ENCODE assay signal across 8 cellular contexts in the genomic region with DNA sequence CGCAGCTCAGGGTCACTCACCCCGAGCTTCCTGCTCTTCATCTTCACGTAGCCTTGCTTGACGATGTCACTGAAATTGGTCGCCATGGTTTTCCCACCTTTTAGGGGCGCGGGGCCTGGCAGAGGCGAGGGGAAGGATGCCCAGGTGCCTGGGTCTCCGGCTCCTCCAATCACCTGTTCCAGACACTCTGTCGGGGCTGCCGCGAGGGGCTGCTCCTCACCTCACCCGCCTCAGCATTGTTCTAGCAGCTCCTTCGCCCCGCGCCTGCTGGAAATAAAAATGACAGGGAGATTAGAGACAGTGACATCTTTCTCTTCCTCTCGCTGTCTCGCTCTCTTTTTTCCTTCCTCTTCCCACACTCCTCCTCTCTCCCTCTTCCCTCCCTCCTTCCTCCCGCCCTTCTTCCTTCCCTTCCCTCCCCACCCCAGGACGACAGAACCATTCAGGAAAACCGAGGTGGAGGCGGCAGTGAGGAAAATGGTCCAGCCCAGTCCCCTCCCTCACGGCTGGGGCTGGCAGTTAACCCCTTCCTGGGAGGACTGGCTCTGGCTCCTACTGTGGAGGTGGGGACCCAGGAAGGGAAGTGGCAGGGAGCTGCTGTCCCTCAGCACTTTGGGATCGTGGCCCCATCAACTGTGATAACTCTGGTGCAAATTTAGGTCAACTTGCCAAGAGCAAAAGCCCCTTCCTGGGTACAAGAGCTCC. TPM values are rescaled to one million over a fixed set of nuclear protein-coding genes. Genes with fewer than 3 reads are reported as not detected.
DNase-seq lines count a peak whose midpoint lies in the region; ATAC-seq and TF ChIP-seq lines count a peak whose summit lies in the region.
"Had no signal": no experiment of that assay in that cellular context is flagged by ENCODE, and none has a peak within 500 bp of the region (broad histone marks: within the 10 kb centered on the region; RNA-seq: fewer than 3 reads in every experiment).

No MANE protein-coding gene starts in this region.

- peak; percentile 76 for ATAC-seq in left ventricle myocardium superior
- no peak for ATAC-seq in GM21717 (IDR thresholded peaks at IDR 0.05; ENCODE audit: unreplicated experiment)

- H3K4me3 ChIP-seq in HEK293 (ENCODE audit: low read depth, low read length) (no peak overlapping the region), WERI-Rb-1 (ENCODE audit: low read depth, low read length) (peak overlapping the region; percentile 27), lower leg skin (ENCODE audit: low read depth, poor library complexity, severe bottlenecking) (no peak overlapping the region)

- TF ChIP-seq CTCF in HEK293 (tag by site-specific recombination; IDR thresholded peaks at IDR 0.05) (no peak), WERI-Rb-1 (IDR thresholded peaks at IDR 0.05; ENCODE audit: low read depth, low read length) (no peak), lower leg skin (IDR thresholded peaks at IDR 0.05) (no peak)

- DNase-seq in WERI-Rb-1 = peak; percentile 81
- DNase-seq in left ventricle myocardium superior = peak; percentile 65
- peak; percentile 67 for DNase-seq in retina
- DNase-seq in lower leg skin (ENCODE audit: low spot score in 2 of 2) = no peak
- DNase-seq in NCI-H2029 (lab: John Stamatoyannopoulos, UW) = no peak

- CTCF ChIA-PET in HEK293 (lab: Yijun Ruan, JAX) = interaction anchor here (0.6 to 3.2 kb wide), 4 partner anchors 14 to 898 kb away, joined by 3 to 16 read pairs (median 4); no protein-coding TSS in a partner anchor

- intact Hi-C loops in left ventricle myocardium superior (cut with micrococcal nuclease) (no loop called here), lower leg skin (cut with DNase I; ENCODE audit: low total_unique reads) (no loop called here)

- no peaks in the 10 kb centered on the region for H3K27me3 ChIP-seq in WERI-Rb-1 (ENCODE audit: insufficient read depth, low read depth, severe bottlenecking)

- H3K27ac ChIP-seq in HEK293 (ENCODE audit: extremely low read depth, low read depth, low read length) (no peak overlapping the region), WERI-Rb-1 (peak overlapping the region; percentile 51)
- H3K27ac ChIP-seq: VCaP had no signal

- WGBS in lower leg skin, 2 donors = 35 to 38% methylated on average over 22 to 24 of the region's 24 CpGs

- POLR2A ChIA-PET in HEK293 (lab: Yijun Ruan, JAX) = interaction anchor here (1.3 kb wide), 1 partner anchor 17 kb away, joined by 3 read pairs; a partner anchor contains a TSS

- no peaks in the 10 kb centered on the region for H3K4me1 ChIP-seq in HEK293 (ENCODE audit: control insufficient read depth, insufficient read depth, low read length)

- TF ChIP-seq POLR2A in lower leg skin (IDR thresholded peaks at IDR 0.05) = no peak

- H3K9me3 ChIP-seq in HEK293 (ENCODE audit: control insufficient read depth, insufficient read depth, low read depth, low read length) (no peaks in the 10 kb centered on the region), WERI-Rb-1 (ENCODE audit: severe bottlenecking) (no peaks in the 10 kb centered on the region)

- H3K36me3 ChIP-seq in HEK293 (ENCODE audit: control insufficient read depth in 2 of 2, insufficient read depth in 1 of 2, low read length in 2 of 2) (peaks cover 0 to 6% of the 10 kb centered on the region in 2 experiments; a peak in 1 of 3 replicates), WERI-Rb-1 (peaks cover 1% of the 10 kb centered on the region)

TF ChIP-seq in HEK293, 187 proteins besides CTCF, POLR2A, EP300 and RAD21 (continues in another document):
- peak; percentile 69 for TF ChIP-seq ZNF366 (tag by site-specific recombination; conservative IDR thresholded peaks at IDR 0.05)
- no peak for TF ChIP-seq SP7 (tag by site-specific recombination; IDR thresholded peaks at IDR 0.05)
- no peak for TF ChIP-seq ZNF138 (tag by site-specific recombination; IDR thresholded peaks at IDR 0.05; ENCODE audit: borderline replicate concordance)
- no peak for TF ChIP-seq ZNF426 (tag by site-specific recombination; IDR thresholded peaks at IDR 0.05)
- TF ChIP-seq ZNF324 (tag by site-specific recombination; IDR thresholded peaks at IDR 0.05) = no peak
- TF ChIP-seq, protein P1, sequence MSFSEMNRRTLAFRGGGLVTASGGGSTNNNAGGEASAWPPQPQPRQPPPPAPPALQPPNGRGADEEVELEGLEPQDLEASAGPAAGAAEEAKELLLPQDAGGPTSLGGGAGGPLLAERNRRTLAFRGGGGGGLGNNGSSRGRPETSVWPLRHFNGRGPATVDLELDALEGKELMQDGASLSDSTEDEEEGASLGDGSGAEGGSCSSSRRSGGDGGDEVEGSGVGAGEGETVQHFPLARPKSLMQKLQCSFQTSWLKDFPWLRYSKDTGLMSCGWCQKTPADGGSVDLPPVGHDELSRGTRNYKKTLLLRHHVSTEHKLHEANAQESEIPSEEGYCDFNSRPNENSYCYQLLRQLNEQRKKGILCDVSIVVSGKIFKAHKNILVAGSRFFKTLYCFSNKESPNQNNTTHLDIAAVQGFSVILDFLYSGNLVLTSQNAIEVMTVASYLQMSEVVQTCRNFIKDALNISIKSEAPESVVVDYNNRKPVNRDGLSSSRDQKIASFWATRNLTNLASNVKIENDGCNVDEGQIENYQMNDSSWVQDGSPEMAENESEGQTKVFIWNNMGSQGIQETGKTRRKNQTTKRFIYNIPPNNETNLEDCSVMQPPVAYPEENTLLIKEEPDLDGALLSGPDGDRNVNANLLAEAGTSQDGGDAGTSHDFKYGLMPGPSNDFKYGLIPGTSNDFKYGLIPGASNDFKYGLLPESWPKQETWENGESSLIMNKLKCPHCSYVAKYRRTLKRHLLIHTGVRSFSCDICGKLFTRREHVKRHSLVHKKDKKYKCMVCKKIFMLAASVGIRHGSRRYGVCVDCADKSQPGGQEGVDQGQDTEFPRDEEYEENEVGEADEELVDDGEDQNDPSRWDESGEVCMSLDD (tag by site-specific recombination; IDR thresholded peaks at IDR 0.05) = no peak
- no peak for TF ChIP-seq ZNF404 (tag by site-specific recombination; IDR thresholded peaks at IDR 0.05)
- no peak for TF ChIP-seq ZNF311 (tag by site-specific recombination; IDR thresholded peaks at IDR 0.05; ENCODE audit: borderline replicate concordance)
- no peak for TF ChIP-seq KLF10 (tag by site-specific recombination; IDR thresholded peaks at IDR 0.05)
- 0 out of 2 replicates have a peak, but pooled peaks have one; percentile 30 for TF ChIP-seq ZBTB20 (tag by site-specific recombination; IDR thresholded peaks at IDR 0.05)
- TF ChIP-seq ZNF169 (tag by site-specific recombination; IDR thresholded peaks at IDR 0.05) = no peak
- no peak for TF ChIP-seq BCL11B (tag by site-specific recombination; IDR thresholded peaks at IDR 0.05; ENCODE audit: low read depth)
- TF ChIP-seq ZEB2 (tag by site-specific recombination; IDR thresholded peaks at IDR 0.05) = no peak
- no peak for TF ChIP-seq KLF8 (tag by site-specific recombination; IDR thresholded peaks at IDR 0.05)
- TF ChIP-seq, protein P2, sequence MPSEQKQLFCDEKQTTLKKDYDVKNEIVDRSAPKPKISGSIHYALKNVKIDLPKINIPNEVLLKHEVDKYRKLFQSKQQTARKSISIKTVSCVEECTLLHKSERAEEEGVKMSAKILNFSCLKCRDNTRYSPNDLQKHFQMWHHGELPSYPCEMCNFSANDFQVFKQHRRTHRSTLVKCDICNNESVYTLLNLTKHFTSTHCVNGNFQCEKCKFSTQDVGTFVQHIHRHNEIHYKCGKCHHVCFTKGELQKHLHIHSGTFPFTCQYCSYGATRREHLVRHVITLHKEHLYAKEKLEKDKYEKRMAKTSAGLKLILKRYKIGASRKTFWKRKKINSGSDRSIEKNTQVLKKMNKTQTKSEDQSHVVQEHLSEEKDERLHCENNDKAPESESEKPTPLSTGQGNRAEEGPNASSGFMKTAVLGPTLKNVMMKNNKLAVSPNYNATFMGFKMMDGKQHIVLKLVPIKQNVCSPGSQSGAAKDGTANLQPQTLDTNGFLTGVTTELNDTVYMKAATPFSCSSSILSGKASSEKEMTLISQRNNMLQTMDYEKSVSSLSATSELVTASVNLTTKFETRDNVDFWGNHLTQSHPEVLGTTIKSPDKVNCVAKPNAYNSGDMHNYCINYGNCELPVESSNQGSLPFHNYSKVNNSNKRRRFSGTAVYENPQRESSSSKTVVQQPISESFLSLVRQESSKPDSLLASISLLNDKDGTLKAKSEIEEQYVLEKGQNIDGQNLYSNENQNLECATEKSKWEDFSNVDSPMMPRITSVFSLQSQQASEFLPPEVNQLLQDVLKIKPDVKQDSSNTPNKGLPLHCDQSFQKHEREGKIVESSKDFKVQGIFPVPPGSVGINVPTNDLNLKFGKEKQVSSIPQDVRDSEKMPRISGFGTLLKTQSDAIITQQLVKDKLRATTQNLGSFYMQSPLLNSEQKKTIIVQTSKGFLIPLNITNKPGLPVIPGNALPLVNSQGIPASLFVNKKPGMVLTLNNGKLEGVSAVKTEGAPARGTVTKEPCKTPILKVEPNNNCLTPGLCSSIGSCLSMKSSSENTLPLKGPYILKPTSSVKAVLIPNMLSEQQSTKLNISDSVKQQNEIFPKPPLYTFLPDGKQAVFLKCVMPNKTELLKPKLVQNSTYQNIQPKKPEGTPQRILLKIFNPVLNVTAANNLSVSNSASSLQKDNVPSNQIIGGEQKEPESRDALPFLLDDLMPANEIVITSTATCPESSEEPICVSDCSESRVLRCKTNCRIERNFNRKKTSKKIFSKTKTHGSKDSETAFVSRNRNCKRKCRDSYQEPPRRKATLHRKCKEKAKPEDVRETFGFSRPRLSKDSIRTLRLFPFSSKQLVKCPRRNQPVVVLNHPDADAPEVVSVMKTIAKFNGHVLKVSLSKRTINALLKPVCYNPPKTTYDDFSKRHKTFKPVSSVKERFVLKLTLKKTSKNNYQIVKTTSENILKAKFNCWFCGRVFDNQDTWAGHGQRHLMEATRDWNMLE (tag by site-specific recombination; conservative IDR thresholded peaks at IDR 0.05; ENCODE audit: low read depth) = no peak
- no peak for TF ChIP-seq ZNF747 (tag by site-specific recombination; IDR thresholded peaks at IDR 0.05)
- no peak for TF ChIP-seq ZNF121 (tag by site-specific recombination; IDR thresholded peaks at IDR 0.05)
- TF ChIP-seq ZNF76 (tag by site-specific recombination; IDR thresholded peaks at IDR 0.05; ENCODE audit: borderline replicate concordance, low read depth) = 0 out of 2 replicates have a peak, but pooled peaks have one; percentile 20
- no peak for TF ChIP-seq ZNF677 (tag by site-specific recombination; IDR thresholded peaks at IDR 0.05)
- TF ChIP-seq ZNF707 (tag by site-specific recombination; IDR thresholded peaks at IDR 0.05) = no peak
- TF ChIP-seq OVOL3 (tag by site-specific recombination; IDR thresholded peaks at IDR 0.05) = no peak

RNA-seq across cellular contexts. Expression of a gene that starts 6.7 kb away (rescaled TPM):
- total RNA-seq in left ventricle myocardium superior (9.1 TPM), lower leg skin (10 to 100 TPM; 38.9 to 60.5 (median 44.6) TPM)

RNA-seq across cellular contexts. Expression of a gene that starts 17.1 kb away (rescaled TPM):
- 37.3 TPM for total RNA-seq in left ventricle myocardium superior
- total RNA-seq in lower leg skin = 100 to 1,000 TPM in 2 of 4 donors, 10 to 100 TPM in 2; 87.9 to 128 (median 98.1) TPM

RNA-seq across cellular contexts. Expression of a gene that starts 32.3 kb away (rescaled TPM):
- 205 TPM for total RNA-seq in left ventricle myocardium superior
- total RNA-seq in lower leg skin = 10 to 100 TPM; 38.7 to 55.3 (median 52.2) TPM

RNA-seq across cellular contexts. Expression of a gene that starts 32.4 kb away (rescaled TPM):
- total RNA-seq in left ventricle myocardium superior (52.2 TPM), lower leg skin (10 to 100 TPM; 20.9 to 40.8 (median 30.7) TPM)

RNA-seq across cellular contexts. Expression of a gene that starts 56.8 kb away (rescaled TPM):
- 13.2 TPM for total RNA-seq in left ventricle myocardium superior
- 10 to 100 TPM; 13.7 to 18.9 (median 16.4) TPM for total RNA-seq in lower leg skin

Comparison
In these comparisons a context has a peak if more than half of its experiments do, and no peak if none do; other contexts are left out.
1. DNase-seq: peak in WERI-Rb-1 (single experiment), left ventricle myocardium superior (single experiment) and retina (single experiment); none in lower leg skin (0 of 2) and NCI-H2029 (single experiment).